ENCODE assay signal across 22 cellular contexts in the genomic region with DNA sequence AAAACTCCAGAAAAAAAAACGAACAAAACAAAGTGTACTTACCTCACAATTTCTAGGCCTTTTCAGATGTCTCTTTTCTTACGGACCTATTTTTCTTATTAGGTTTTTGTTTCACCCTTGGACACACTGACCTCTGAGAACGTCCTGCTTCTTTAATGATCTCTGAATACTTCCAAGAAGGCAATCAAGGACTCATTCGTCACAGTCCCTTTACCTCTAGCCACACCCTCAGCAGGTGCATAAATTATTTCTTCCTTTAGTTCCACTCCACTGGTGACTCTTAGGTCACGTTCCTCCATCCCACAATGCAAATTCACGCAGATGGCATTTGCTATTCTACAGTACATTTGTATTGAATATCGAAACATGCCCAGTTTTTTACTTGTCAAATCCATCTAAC. TPM values are rescaled to one million over a fixed set of nuclear protein-coding genes. Genes with fewer than 3 reads are reported as not detected.
DNase-seq lines count a peak whose midpoint lies in the region; ATAC-seq and TF ChIP-seq lines count a peak whose summit lies in the region.
"Had no signal": no experiment of that assay in that cellular context is flagged by ENCODE, and none has a peak within 500 bp of the region (broad histone marks: within the 10 kb centered on the region; RNA-seq: fewer than 3 reads in every experiment).

No MANE protein-coding gene starts in this region.

- ATAC-seq in activated CD4-positive, alpha-beta T cell treated with anti-CD3 and anti-CD28 coated beads for 36 hours: no peak
- ATAC-seq in T-helper 17 cell (peak; percentile 37), memory B cell (ENCODE audit: low read depth) (peak; percentile 93)

- WGBS in transverse colon (ENCODE audit: low coverage in 1 of 2), 2 donors: 49 to 50% methylated on average over 7 of the region's 7 CpGs

- no peak for TF ChIP-seq POLR2A in transverse colon (IDR thresholded peaks at IDR 0.05)

- H3K36me3 ChIP-seq in transverse colon: no peaks in the 10 kb centered on the region
- H3K36me3 ChIP-seq: brain microvascular endothelial cell, thoracic aorta had no signal

- DNase-seq in activated CD4-positive, alpha-beta T cell treated with anti-CD3 and anti-CD28 coated beads for 36 hours: no peak
- DNase-seq in activated CD4-positive, alpha-beta T cell treated with anti-CD3 and anti-CD28 coated beads for 4 hours: no peak
- DNase-seq in T-helper 17 cell (no peak), memory B cell (ENCODE audit: low spot score in 2 of 2) (no peak), transverse colon (no peak), mesenteric fat pad (ENCODE audit: low spot score) (no peak), RWPE1 (ENCODE audit: low spot score) (no peak)
- no peak for DNase-seq in activated CD4-positive, alpha-beta memory T cell treated with anti-CD3 and anti-CD28 coated beads, Interleukin-2, amount 10 ng/mL, durations not matched to agents 7 days and 5 days
- DNase-seq: activated CD4-positive, alpha-beta T cell treated with anti-CD3 and anti-CD28 coated beads, Interleukin-2, amount 10 ng/mL, durations not matched to agents 7 days and 5 days; activated CD8-positive, alpha-beta memory T cell treated with anti-CD3 and anti-CD28 coated beads, Interleukin-2, amount 50 U/mL, for 4 hours; brain microvascular endothelial cell; GOT3; NCI-H1092; NCI-H2029; NCI-H226; NCI-H748 treated with DMSO at 0.1 percent for 48 hours; SHP77; stimulated activated CD4-positive, alpha-beta T cell treated with anti-CD3 and anti-CD28 coated beads, Interleukin-1b, Interleukin-23, amount 100 ng/mL, for 48 hours; stimulated activated naive B cell treated with anti-CD40 and anti-IgM and Interleukin-4, amounts not matched to agents 10 μg/mL and 1 μg/mL and 100 μg/mL, for 72 hours had no signal

- peaks cover 3 to 98% (median 75%) of the 10 kb centered on the region in 4 donors for H3K4me1 ChIP-seq in transverse colon

- peaks cover 28% of the 10 kb centered on the region for H3K36me3 Mint-ChIP-seq in activated CD4-positive, alpha-beta T cell treated with anti-CD3 and anti-CD28 coated beads for 36 hours (ENCODE audit: low read depth)
- H3K36me3 Mint-ChIP-seq in T-helper 17 cell (ENCODE audit: low read depth): no peaks in the 10 kb centered on the region
- H3K36me3 Mint-ChIP-seq in memory B cell: peaks cover 14% of the 10 kb centered on the region
- peaks cover 28% of the 10 kb centered on the region for H3K36me3 Mint-ChIP-seq in activated CD4-positive, alpha-beta memory T cell treated with anti-CD3 and anti-CD28 coated beads, Interleukin-2, amount 10 ng/mL, durations not matched to agents 7 days and 5 days (ENCODE audit: low read depth)

- H3K27me3 ChIP-seq in transverse colon: no peaks in the 10 kb centered on the region
- H3K27me3 ChIP-seq: brain microvascular endothelial cell had no signal

- H3K4me3 ChIP-seq in transverse colon: peak overlapping the region in 1 of 4 donors; percentile 22
- H3K4me3 ChIP-seq: thoracic aorta had no signal

- H3K27ac ChIP-seq in transverse colon (peak overlapping the region; percentile 68 to 78 (median 74)), RWPE1 (no peak overlapping the region)
- H3K27ac ChIP-seq: 22Rv1, brain microvascular endothelial cell, thoracic aorta had no signal

- in situ Hi-C loops in transverse colon (cut with MboI; ENCODE audit: low pct_ligation_motif_present in 1 of 4, low pct_unique_long_range_greater_than_20kb in 1 of 4, low sequenced_read_pairs in 3 of 4): no loop called here

- peak overlapping the region; percentile 21 for H3K27ac Mint-ChIP-seq in activated CD4-positive, alpha-beta T cell treated with anti-CD3 and anti-CD28 coated beads for 36 hours
- H3K27ac Mint-ChIP-seq in T-helper 17 cell (no peak overlapping the region), memory B cell (peak overlapping the region; percentile 45)
- H3K27ac Mint-ChIP-seq in activated CD4-positive, alpha-beta memory T cell treated with anti-CD3 and anti-CD28 coated beads, Interleukin-2, amount 10 ng/mL, durations not matched to agents 7 days and 5 days: no peak overlapping the region
- H3K27ac Mint-ChIP-seq: activated CD4-positive, alpha-beta T cell treated with anti-CD3 and anti-CD28 coated beads, Interleukin-2, amount 10 ng/mL, durations not matched to agents 7 days and 5 days; stimulated activated naive B cell treated with anti-CD40 and anti-IgM and Interleukin-4, amounts not matched to agents 10 μg/mL and 1 μg/mL and 100 μg/mL, for 72 hours had no signal

- CTCF ChIA-PET in activated CD4-positive, alpha-beta T cell treated with anti-CD3 and anti-CD28 coated beads for 36 hours (lab: Charles Lee): interaction anchor here (0.6 to 3.1 kb wide), 4 partner anchors 16 to 378 kb away, joined by 3 to 10 read pairs (median 3); no protein-coding TSS in a partner anchor
- CTCF ChIA-PET in activated CD4-positive, alpha-beta memory T cell treated with anti-CD3 and anti-CD28 coated beads, Interleukin-2, amount 10 ng/mL, durations not matched to agents 7 days and 5 days (lab: Charles Lee): interaction anchor here (0.6 to 0.7 kb wide), 2 partner anchors 38 to 232 kb away, joined by 3 read pairs; no protein-coding TSS in a partner anchor
- CTCF ChIA-PET in RWPE1 (lab: Yijun Ruan, JAX): no interaction called here

- intact Hi-C loops in activated CD4-positive, alpha-beta T cell treated with anti-CD3 and anti-CD28 coated beads for 36 hours (cut with DNase I, micrococcal nuclease): no loop called here
- intact Hi-C loops in transverse colon (cut with DNase I; ENCODE audit: low total_unique reads): no loop called here

- H3K27me3 Mint-ChIP-seq in activated CD4-positive, alpha-beta T cell treated with anti-CD3 and anti-CD28 coated beads for 36 hours: no peaks in the 10 kb centered on the region
- H3K27me3 Mint-ChIP-seq in T-helper 17 cell: no peaks in the 10 kb centered on the region
- H3K27me3 Mint-ChIP-seq in memory B cell: no peaks in the 10 kb centered on the region
- no peaks in the 10 kb centered on the region for H3K27me3 Mint-ChIP-seq in activated CD4-positive, alpha-beta memory T cell treated with anti-CD3 and anti-CD28 coated beads, Interleukin-2, amount 10 ng/mL, durations not matched to agents 7 days and 5 days
- H3K27me3 Mint-ChIP-seq: activated CD4-positive, alpha-beta T cell treated with anti-CD3 and anti-CD28 coated beads, Interleukin-2, amount 10 ng/mL, durations not matched to agents 7 days and 5 days; stimulated activated naive B cell treated with anti-CD40 and anti-IgM and Interleukin-4, amounts not matched to agents 10 μg/mL and 1 μg/mL and 100 μg/mL, for 72 hours had no signal

- POLR2A ChIA-PET in activated CD4-positive, alpha-beta T cell treated with anti-CD3 and anti-CD28 coated beads for 36 hours (lab: Charles Lee): no interaction called here
- POLR2A ChIA-PET in activated CD4-positive, alpha-beta memory T cell treated with anti-CD3 and anti-CD28 coated beads, Interleukin-2, amount 10 ng/mL, durations not matched to agents 7 days and 5 days (lab: Charles Lee): interaction anchor here (1.0 kb wide), 1 partner anchor 13 kb away, joined by 4 read pairs; no protein-coding TSS in a partner anchor
- POLR2A ChIA-PET in RWPE1 (lab: Yijun Ruan, JAX; ENCODE audit: low non-redundant PET): no interaction called here

- TF ChIP-seq EP300 in transverse colon (IDR thresholded peaks at IDR 0.05; ENCODE audit: low read depth): no peak

- no peaks in the 10 kb centered on the region for H3K9me3 ChIP-seq in T-helper 17 cell (ENCODE audit: control insufficient read depth, low read length, poor library complexity, severe bottlenecking)
- H3K9me3 ChIP-seq in transverse colon: no peaks in the 10 kb centered on the region
- H3K9me3 ChIP-seq: thoracic aorta had no signal

- H3K9me3 Mint-ChIP-seq in activated CD4-positive, alpha-beta T cell treated with anti-CD3 and anti-CD28 coated beads for 36 hours (ENCODE audit: low read depth): no peaks in the 10 kb centered on the region
- peaks cover 3% of the 10 kb centered on the region for H3K9me3 Mint-ChIP-seq in memory B cell
- H3K9me3 Mint-ChIP-seq in activated CD4-positive, alpha-beta memory T cell treated with anti-CD3 and anti-CD28 coated beads, Interleukin-2, amount 10 ng/mL, durations not matched to agents 7 days and 5 days: no peaks in the 10 kb centered on the region
- H3K9me3 Mint-ChIP-seq: activated CD4-positive, alpha-beta T cell treated with anti-CD3 and anti-CD28 coated beads, Interleukin-2, amount 10 ng/mL, durations not matched to agents 7 days and 5 days; stimulated activated naive B cell treated with anti-CD40 and anti-IgM and Interleukin-4, amounts not matched to agents 10 μg/mL and 1 μg/mL and 100 μg/mL, for 72 hours had no signal

- H3K4me1 Mint-ChIP-seq in activated CD4-positive, alpha-beta T cell treated with anti-CD3 and anti-CD28 coated beads for 36 hours: peaks cover 61% of the 10 kb centered on the region
- H3K4me1 Mint-ChIP-seq in T-helper 17 cell (peaks cover 26% of the 10 kb centered on the region), memory B cell (peaks cover 30% of the 10 kb centered on the region)
- peaks cover 15% of the 10 kb centered on the region for H3K4me1 Mint-ChIP-seq in activated CD4-positive, alpha-beta memory T cell treated with anti-CD3 and anti-CD28 coated beads, Interleukin-2, amount 10 ng/mL, durations not matched to agents 7 days and 5 days

- no peak overlapping the region for H3K4me3 Mint-ChIP-seq in activated CD4-positive, alpha-beta T cell treated with anti-CD3 and anti-CD28 coated beads for 36 hours
- H3K4me3 Mint-ChIP-seq in T-helper 17 cell (no peak overlapping the region), memory B cell (no peak overlapping the region)
- H3K4me3 Mint-ChIP-seq in activated CD4-positive, alpha-beta memory T cell treated with anti-CD3 and anti-CD28 coated beads, Interleukin-2, amount 10 ng/mL, durations not matched to agents 7 days and 5 days: no peak overlapping the region
- H3K4me3 Mint-ChIP-seq: activated CD4-positive, alpha-beta T cell treated with anti-CD3 and anti-CD28 coated beads, Interleukin-2, amount 10 ng/mL, durations not matched to agents 7 days and 5 days; neural crest cell; stimulated activated naive B cell treated with anti-CD40 and anti-IgM and Interleukin-4, amounts not matched to agents 10 μg/mL and 1 μg/mL and 100 μg/mL, for 72 hours had no signal

- TF ChIP-seq CTCF in transverse colon (IDR thresholded peaks at IDR 0.05) (no peak), RWPE1 (conservative IDR thresholded peaks at IDR 0.05; ENCODE audit: low read depth) (no peak)

RNA-seq across cellular contexts. Expression of a gene that starts 21.9 kb away (rescaled TPM):
- total RNA-seq in activated CD4-positive, alpha-beta T cell treated with anti-CD3 and anti-CD28 coated beads for 36 hours: 10 to 100 TPM; 21.3 to 29.7 TPM
- 100 to 1,000 TPM; 171 to 195 TPM for total RNA-seq in T-helper 17 cell
- 100 to 1,000 TPM in 1 of 4 donors, 10 to 100 TPM in 3; 20.6 to 818 (median 41.3) TPM for total RNA-seq in transverse colon
- 10 to 100 TPM; 44.9 to 45.0 TPM for total RNA-seq in activated CD4-positive, alpha-beta memory T cell treated with anti-CD3 and anti-CD28 coated beads, Interleukin-2, amount 10 ng/mL, durations not matched to agents 7 days and 5 days
- total RNA-seq in mesenteric fat pad: 47.4 TPM

Comparison
In these comparisons a context has a peak if more than half of its experiments do, and no peak if none do; other contexts are left out.
1. H3K27ac Mint-ChIP-seq: peak in activated CD4-positive, alpha-beta T cell treated with anti-CD3 and anti-CD28 coated beads for 36 hours (single experiment) and memory B cell (single experiment); none in T-helper 17 cell (single experiment) and activated CD4-positive, alpha-beta memory T cell treated with anti-CD3 and anti-CD28 coated beads, Interleukin-2, amount 10 ng/mL, durations not matched to agents 7 days and 5 days (single experiment).